Comparison of ENCODE assay signal across 23 cellular contexts in the genomic region with DNA sequence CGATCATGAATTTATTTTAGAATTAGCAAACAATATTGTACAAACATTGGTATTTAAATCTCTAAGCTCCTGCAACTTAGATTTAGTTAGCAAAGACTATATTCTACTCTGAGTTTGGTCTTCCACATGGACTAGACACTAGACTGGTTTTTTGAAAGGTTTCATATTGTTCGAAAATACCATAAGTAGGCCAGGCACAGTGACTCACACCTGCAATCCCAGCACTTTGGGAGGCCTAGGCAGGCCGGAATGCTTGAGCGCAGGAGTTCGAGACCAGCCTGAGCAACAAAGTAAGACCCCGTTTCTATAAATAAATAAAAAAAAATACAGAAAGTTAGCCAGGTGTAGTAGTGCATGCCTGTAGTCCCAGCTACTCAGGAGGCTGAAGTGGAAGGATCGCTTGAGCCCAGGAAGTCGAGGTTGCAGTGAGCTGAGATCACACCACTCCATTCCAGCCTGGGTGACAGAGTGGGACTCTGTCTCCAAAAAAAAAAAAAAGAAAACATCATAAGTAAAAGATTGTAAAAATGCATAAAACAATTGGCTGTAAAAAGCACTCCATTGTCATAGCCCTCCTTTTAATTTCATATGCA.
"Had no signal": no experiment of that assay in that cellular context is flagged by ENCODE, and none has a peak within 500 bp of the region (broad histone marks: within the 10 kb centered on the region; RNA-seq: fewer than 3 reads in every experiment).

No MANE protein-coding gene starts in this region.

- H3K4me3 ChIP-seq: left lung, lung, mucosa of descending colon, pancreas, prostate gland, sigmoid colon, spleen, suprapubic skin, thoracic aorta, tibial artery, upper lobe of right lung had no signal

- H3K36me3 ChIP-seq: left lung, pancreas, prostate gland, sigmoid colon, spleen, suprapubic skin, thoracic aorta, tibial artery, upper lobe of right lung had no signal

- H3K9me3 Mint-ChIP-seq: natural killer cell treated with Interleukin-12 subunit alpha and Interleukin-12 subunit beta and Interleukin-15 and Interleukin-18, amount 100 ng/mL, for 72 hours; stimulated activated effector memory CD8-positive, alpha-beta T cell treated with anti-CD3 and anti-CD28 coated beads, Interleukin-12 subunit alpha, Interleukin-12 subunit beta, amount 100 ng/mL, for 72 hours; stimulated activated naive CD8-positive, alpha-beta T cell treated with anti-CD3 and anti-CD28 coated beads, Interleukin-15, Interleukin-2, amounts not matched to agents 100 ng/mL and 50 ng/mL, for 24 hours had no signal

- FAIRE-seq: islet of Langerhans, kidney, pancreas, small intestine, urothelium cell line had no signal

- DNase-seq: kidney; left colon; left lung; naive thymus-derived CD4-positive, alpha-beta T cell; pancreas; right cardiac atrium; small intestine; spleen; stimulated activated CD4-positive, alpha-beta T cell treated with anti-CD3 and anti-CD28 coated beads, Interleukin-4, amount 100 ng/mL, for 24 hours; stimulated activated naive CD4-positive, alpha-beta T cell; upper lobe of right lung had no signal

- H3K27me3 ChIP-seq: left lung, pancreas, sigmoid colon, spleen, suprapubic skin, tibial artery, upper lobe of right lung had no signal

- H3K27ac ChIP-seq: left lung, pancreas, prostate gland, sigmoid colon, spleen, suprapubic skin, thoracic aorta, tibial artery, upper lobe of right lung had no signal

- ATAC-seq: naive thymus-derived CD4-positive, alpha-beta T cell; natural killer cell treated with Interleukin-12 subunit alpha and Interleukin-12 subunit beta and Interleukin-15 and Interleukin-18, amount 100 ng/mL, for 72 hours; stimulated activated effector memory CD8-positive, alpha-beta T cell treated with anti-CD3 and anti-CD28 coated beads, Interleukin-12 subunit alpha, Interleukin-12 subunit beta, amount 100 ng/mL, for 72 hours had no signal

- H3K36me3 Mint-ChIP-seq: natural killer cell treated with Interleukin-12 subunit alpha and Interleukin-12 subunit beta and Interleukin-15 and Interleukin-18, amount 100 ng/mL, for 72 hours; stimulated activated effector memory CD8-positive, alpha-beta T cell treated with anti-CD3 and anti-CD28 coated beads, Interleukin-12 subunit alpha, Interleukin-12 subunit beta, amount 100 ng/mL, for 72 hours had no signal

- H3K27ac Mint-ChIP-seq: naive thymus-derived CD4-positive, alpha-beta T cell; natural killer cell treated with Interleukin-12 subunit alpha and Interleukin-12 subunit beta and Interleukin-15 and Interleukin-18, amount 100 ng/mL, for 72 hours; stimulated activated effector memory CD8-positive, alpha-beta T cell treated with anti-CD3 and anti-CD28 coated beads, Interleukin-12 subunit alpha, Interleukin-12 subunit beta, amount 100 ng/mL, for 72 hours; stimulated activated naive CD8-positive, alpha-beta T cell treated with anti-CD3 and anti-CD28 coated beads, Interleukin-15, Interleukin-2, amounts not matched to agents 100 ng/mL and 50 ng/mL, for 24 hours had no signal

- H3K4me1 Mint-ChIP-seq: naive thymus-derived CD4-positive, alpha-beta T cell; stimulated activated effector memory CD8-positive, alpha-beta T cell treated with anti-CD3 and anti-CD28 coated beads, Interleukin-12 subunit alpha, Interleukin-12 subunit beta, amount 100 ng/mL, for 72 hours had no signal

- H3K4me3 Mint-ChIP-seq: naive thymus-derived CD4-positive, alpha-beta T cell; natural killer cell treated with Interleukin-12 subunit alpha and Interleukin-12 subunit beta and Interleukin-15 and Interleukin-18, amount 100 ng/mL, for 72 hours; stimulated activated effector memory CD8-positive, alpha-beta T cell treated with anti-CD3 and anti-CD28 coated beads, Interleukin-12 subunit alpha, Interleukin-12 subunit beta, amount 100 ng/mL, for 72 hours; stimulated activated naive CD8-positive, alpha-beta T cell treated with anti-CD3 and anti-CD28 coated beads, Interleukin-15, Interleukin-2, amounts not matched to agents 100 ng/mL and 50 ng/mL, for 24 hours had no signal

- H3K4me1 ChIP-seq: left lung, pancreas, prostate gland, sigmoid colon, spleen, suprapubic skin, tibial artery, upper lobe of right lung had no signal

- H3K9me3 ChIP-seq: left lung, mucosa of descending colon, pancreas, prostate gland, sigmoid colon, spleen, suprapubic skin, thoracic aorta, tibial artery, upper lobe of right lung had no signal
